In genomic region chr12:25808604-25809003, GRCh38 we compare ENCODE assay signal across 8 cellular contexts.
"Had no signal": no experiment of that assay in that cellular context is flagged by ENCODE, and none has a peak within 500 bp of the region (broad histone marks: within the 10 kb centered on the region; RNA-seq: fewer than 3 reads in every experiment).

No MANE protein-coding gene starts in this region.

- H3K4me3 ChIP-seq: GM12878 had no signal

- ATAC-seq: GM12878 had no signal

- FAIRE-seq: G401.6, GM12878, GM12891, GM12892, GM18507, GM19239 had no signal

- DNase-seq: GDM1, GF-D8 had no signal
